Comparison of ENCODE assay signal across 8 cellular contexts in the genomic region with DNA sequence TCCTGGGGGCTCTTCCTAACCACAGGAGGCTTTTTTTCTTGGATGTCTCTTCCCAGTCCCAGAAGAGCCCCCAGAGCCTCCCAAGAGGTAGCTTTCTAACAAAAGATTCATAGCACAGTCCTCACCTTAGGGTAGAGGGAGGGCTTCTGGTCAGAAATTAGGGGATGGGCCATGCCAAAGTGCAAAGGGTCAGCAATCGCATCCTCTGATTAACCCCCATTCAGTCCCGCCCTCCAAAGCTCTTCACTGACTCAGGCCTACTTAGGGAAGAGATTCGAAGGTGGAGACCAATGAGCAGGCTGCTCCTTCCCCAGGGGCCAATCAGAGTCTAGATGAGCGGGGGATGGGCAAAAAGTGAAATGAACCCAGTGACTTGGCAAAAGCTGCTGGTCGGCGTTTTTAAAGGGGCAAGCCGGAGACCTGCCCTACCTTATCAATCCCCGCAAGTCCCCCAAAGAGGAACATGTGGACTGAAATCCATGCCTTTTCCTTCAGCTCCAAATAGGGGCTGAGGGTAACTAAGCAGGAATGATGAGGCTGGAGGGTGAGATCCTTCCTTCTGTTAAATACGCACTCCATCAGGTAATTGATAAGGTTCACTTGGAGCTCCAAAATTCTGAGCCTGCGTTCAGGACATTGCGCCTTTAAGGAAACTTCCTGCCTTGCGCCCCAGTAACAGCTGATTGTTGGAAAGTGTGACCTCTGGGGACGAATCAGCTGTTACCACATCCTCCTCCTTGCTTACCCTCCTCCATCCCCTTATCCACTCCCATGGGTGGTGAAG. TPM values are rescaled to one million over a fixed set of nuclear protein-coding genes. Genes with fewer than 3 reads are reported as not detected.
DNase-seq lines count a peak whose midpoint lies in the region; ATAC-seq, FAIRE-seq and TF ChIP-seq lines count a peak whose summit lies in the region.

No MANE protein-coding gene starts in this region.

- H3K4me1 ChIP-seq in adipocyte (ENCODE audit: control insufficient read depth, insufficient read depth, low read length) (peaks cover 52% of the 10 kb centered on the region), cardiac muscle cell (ENCODE audit: low read depth) (peaks cover 10% of the 10 kb centered on the region), pancreas (peaks cover 10 to 26% (median 17%) of the 10 kb centered on the region in 3 donors), tibial artery (peaks cover 0 to 45% (median 38%) of the 10 kb centered on the region in 4 donors)

- TF ChIP-seq CTCF in GM10248 (IDR thresholded peaks at IDR 0.05; ENCODE audit: control extremely low read depth, extremely low read depth, low read depth, missing control alignments) (no peak), SU-DHL-6 (IDR thresholded peaks at IDR 0.05; ENCODE audit: insufficient read depth, low read length, poor library complexity, severe bottlenecking) (no peak), cardiac muscle cell (IDR thresholded peaks at IDR 0.05; ENCODE audit: low read depth, low read length) (no peak), pancreas (IDR thresholded peaks at IDR 0.05) (no peak), tibial artery (IDR thresholded peaks at IDR 0.05) (no peak)

- POLR2A ChIA-PET in GM10248 (lab: Yijun Ruan, JAX) = interaction anchor here (0.6 to 2.4 kb wide), 12 partner anchors 8 to 338 kb away, joined by 3 to 15 read pairs (median 5); partner anchors contain the start of genes HIC1, SMYD4 and WDR81

- peak overlapping the region; percentile 67 for H3K4me2 ChIP-seq in SU-DHL-6 (ENCODE audit: low read depth, low read length, poor library complexity, severe bottlenecking)

- FAIRE-seq in pancreas (lab: Jason Lieb, UNC) = peak; percentile 90

- no peaks in the 10 kb centered on the region for H3K9me3 ChIP-seq in SU-DHL-6 (ENCODE audit: insufficient read depth, low read length)
- H3K9me3 ChIP-seq in adipocyte (ENCODE audit: control insufficient read depth, low read length) = no peaks in the 10 kb centered on the region
- H3K9me3 ChIP-seq in cardiac muscle cell (ENCODE audit: low read depth) = no peaks in the 10 kb centered on the region
- no peaks in the 10 kb centered on the region for H3K9me3 ChIP-seq in pancreas
- H3K9me3 ChIP-seq in tibial artery = no peaks in the 10 kb centered on the region

- H2AFZ ChIP-seq in SU-DHL-6 (ENCODE audit: low read depth, low read length, severe bottlenecking) = peak overlapping the region; percentile 36

- H3K36me3 ChIP-seq in SU-DHL-6 (ENCODE audit: low read length) (no peaks in the 10 kb centered on the region), adipocyte (ENCODE audit: control insufficient read depth, insufficient read depth, low read length, severe bottlenecking) (peaks cover 22% of the 10 kb centered on the region), cardiac muscle cell (no peaks in the 10 kb centered on the region), pancreas (no peaks in the 10 kb centered on the region), tibial artery (peaks cover 14 to 24% (median 16%) of the 10 kb centered on the region in 3 donors)

- 0 out of 2 replicates have a peak, but pooled peaks cover 10% of the 10 kb centered on the region for H3F3A ChIP-seq in SU-DHL-6 (ENCODE audit: insufficient read depth)

- no peaks in the 10 kb centered on the region for H3K79me2 ChIP-seq in SU-DHL-6 (ENCODE audit: insufficient read depth, low read length)

- peak; percentile 91 for DNase-seq in GM10248 (ENCODE audit: extremely low spot score)
- peak; percentile 78 for DNase-seq in NCI-H128 (lab: John Stamatoyannopoulos, UW; ENCODE audit: unreplicated experiment)
- DNase-seq in adipocyte (ENCODE audit: low read depth) = peak; percentile 99
- peak; percentile 97 to 99 for DNase-seq in cardiac muscle cell (ENCODE audit: low read depth in 1 of 2, low spot score in 1 of 2)
- DNase-seq in pancreas = peak; percentile 73 to 95 (median 90)
- peak; percentile 95 to 97 for DNase-seq in tibial artery

- WGBS in pancreas, 2 donors = 0 to 1% methylated on average over 13 of the region's 13 CpGs

- H3K27me3 ChIP-seq in SU-DHL-6 (ENCODE audit: low read length) (no peaks in the 10 kb centered on the region), adipocyte (replicated peaks; ENCODE audit: control insufficient read depth, insufficient read depth, low read length) (no peaks in the 10 kb centered on the region), cardiac muscle cell (no peaks in the 10 kb centered on the region), pancreas (no peaks in the 10 kb centered on the region), tibial artery (no peaks in the 10 kb centered on the region)

- H4K20me1 ChIP-seq in SU-DHL-6 (ENCODE audit: low read depth, low read length) = no peaks in the 10 kb centered on the region

- intact Hi-C loops in pancreas (cut with DNase I) (no loop called here), tibial artery (cut with DNase I; ENCODE audit: low total_unique reads) (loop anchor here (5.0 to 10.0 kb wide), 2 partner anchors 150 to 318 kb away; partner anchors contain the start of gene DPH1)

- H3K9ac ChIP-seq in SU-DHL-6 (ENCODE audit: low read length) = peak overlapping the region; percentile 78
- peak overlapping the region; percentile 98 for H3K9ac ChIP-seq in adipocyte (ENCODE audit: low read length)

- peak overlapping the region; percentile 85 for H3K27ac ChIP-seq in SU-DHL-6 (ENCODE audit: low read depth, low read length)
- H3K27ac ChIP-seq in cardiac muscle cell = peak overlapping the region; percentile 99
- peak overlapping the region; percentile 91 to 99 (median 98) for H3K27ac ChIP-seq in pancreas
- H3K27ac ChIP-seq in tibial artery = peak overlapping the region; percentile 98 to 99

- peak overlapping the region; percentile 69 for H3K4me3 ChIP-seq in SU-DHL-6 (ENCODE audit: insufficient read depth, low read length, poor library complexity, severe bottlenecking)
- H3K4me3 ChIP-seq in adipocyte (ENCODE audit: low read length) = peak overlapping the region; percentile 88
- peak overlapping the region; percentile 72 for H3K4me3 ChIP-seq in cardiac muscle cell
- H3K4me3 ChIP-seq in pancreas = peak overlapping the region; percentile 64 to 83 (median 74)
- peak overlapping the region; percentile 62 to 68 for H3K4me3 ChIP-seq in tibial artery

- H3K9me2 ChIP-seq in SU-DHL-6 (replicated peaks; ENCODE audit: insufficient read depth, low read length) = no peaks in the 10 kb centered on the region

- ATAC-seq in HG02623 (IDR thresholded peaks at IDR 0.05; ENCODE audit: unreplicated experiment) (peak; percentile 38), pancreas (peak; percentile 63 to 81 (median 74))

- CTCF ChIA-PET in GM10248 (lab: Yijun Ruan, JAX) = interaction anchor here (0.6 to 2.2 kb wide), 11 partner anchors 10 to 312 kb away, joined by 3 to 9 read pairs (median 3); partner anchors contain the start of gene RILP

RNA-seq across cellular contexts. Expression of gene TLCD2, which starts 6.9 kb away (rescaled TPM):
- 2.1 and 3.1 TPM in 2 replicates for total RNA-seq in cardiac muscle cell
- polyA plus RNA-seq in cardiac muscle cell = 0.89 and 1.4 TPM in 2 replicates
- total RNA-seq in pancreas = 1 to 10 TPM in 5 of 6 donors, under 1 TPM in 1; 0.56 to 2.8 (median 1.4) TPM
- polyA plus RNA-seq in pancreas = 1 to 10 TPM in 1 of 2 donors, under 1 TPM in 1; 0.75 to 1.4 TPM

RNA-seq across cellular contexts. Expression of gene WDR81, which starts 7.4 kb away (rescaled TPM):
- total RNA-seq in cardiac muscle cell (14.2 and 23.1 TPM in 2 replicates), pancreas (10 to 100 TPM in 2 of 6 donors, 1 to 10 TPM in 4; 5.7 to 17.0 (median 8.3) TPM)
- polyA plus RNA-seq in cardiac muscle cell (7.4 and 9.5 TPM in 2 replicates), pancreas (10 to 100 TPM; 14.2 to 24.4 TPM)

RNA-seq across cellular contexts. Expression of gene SERPINF2, which starts 25.6 kb away (rescaled TPM):
- total RNA-seq in cardiac muscle cell (2.2 TPM in 1 of 2 replicates, not detected in the other), pancreas (1 to 10 TPM; 1.4 to 5.8 (median 3.4) TPM)
- polyA plus RNA-seq in cardiac muscle cell (not detected in 2 replicates), pancreas (1 to 10 TPM; 5.6 to 8.8 TPM)

RNA-seq across cellular contexts. Expression of gene PRPF8, which starts 32.4 kb away (rescaled TPM):
- 118 and 137 TPM in 2 replicates for total RNA-seq in cardiac muscle cell
- 170 and 182 TPM in 2 replicates for polyA plus RNA-seq in cardiac muscle cell
- total RNA-seq in pancreas = 100 to 1,000 TPM in 3 of 6 donors, 10 to 100 TPM in 3; 88.8 to 129 (median 100.0) TPM
- polyA plus RNA-seq in pancreas = 10 to 100 TPM; 78.9 to 93.1 TPM

RNA-seq across cellular contexts. Expression of gene SERPINF1, which starts 44.8 kb away (rescaled TPM):
- 102 and 134 TPM in 2 replicates for total RNA-seq in cardiac muscle cell
- 73.1 and 109 TPM in 2 replicates for polyA plus RNA-seq in cardiac muscle cell
- total RNA-seq in pancreas = 100 to 1,000 TPM in 2 of 6 donors, 10 to 100 TPM in 4; 40.6 to 178 (median 82.0) TPM
- 10 to 100 TPM; 73.1 to 95.9 TPM for polyA plus RNA-seq in pancreas

Comparison
In these comparisons a context has a peak if more than half of its experiments do, and no peak if none do; other contexts are left out.
1. Peak in every context shown above with its lines: DNase-seq, ATAC-seq, H3K4me3 ChIP-seq and H3K27ac ChIP-seq.